9 cellular contexts compared by ENCODE assay signal in the genomic region with DNA sequence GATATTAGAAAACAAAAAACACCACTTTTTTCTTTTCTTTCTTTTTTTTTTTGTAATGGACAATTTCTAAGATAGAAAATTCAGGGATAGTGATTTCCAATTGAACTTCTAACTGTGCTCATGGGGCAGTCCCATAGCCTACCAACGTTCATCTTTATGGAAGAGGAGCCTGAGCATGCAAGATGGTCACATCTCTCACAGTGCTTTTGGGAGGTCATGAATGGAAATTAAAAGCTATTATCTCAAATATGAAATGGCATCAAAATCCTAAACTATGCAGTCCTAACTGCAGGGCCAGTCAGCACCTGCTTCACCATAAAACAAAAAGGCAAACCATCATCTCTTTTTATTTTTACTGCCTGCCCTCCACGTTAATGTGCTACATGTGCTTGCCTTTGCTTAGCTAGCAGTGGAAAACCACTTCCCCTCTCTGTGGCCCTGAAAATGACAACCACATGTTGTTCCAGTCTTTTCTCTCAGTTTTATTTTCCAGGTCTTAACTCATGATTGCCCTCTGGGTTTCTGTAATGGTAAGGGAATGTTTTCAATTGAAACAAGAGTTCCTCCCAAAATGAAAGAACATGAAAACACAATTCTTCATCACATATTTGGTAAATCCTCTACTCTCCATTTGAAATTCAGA. TPM values are rescaled to one million over a fixed set of nuclear protein-coding genes. Genes with fewer than 3 reads are reported as not detected.
A peak's percentile ranks its signal among the peaks of the same experiment; 100 is the strongest.
DNase-seq lines count a peak whose midpoint lies in the region; ATAC-seq and TF ChIP-seq lines count a peak whose summit lies in the region.
"Had no signal": no experiment of that assay in that cellular context is flagged by ENCODE, and none has a peak within 500 bp of the region (broad histone marks: within the 10 kb centered on the region; RNA-seq: fewer than 3 reads in every experiment).

No MANE protein-coding gene starts in this region.

- H3K27ac ChIP-seq in left lung: no peak overlapping the region

- ATAC-seq in GM21786 (IDR thresholded peaks at IDR 0.05; ENCODE audit: unreplicated experiment) (peak; percentile 76), left lung (no peak)

- H3K9me3 ChIP-seq in left lung: no peaks in the 10 kb centered on the region

- DNase-seq in EL: peak; percentile 51
- DNase-seq in OCI-M1 (lab: John Stamatoyannopoulos, UW): peak; percentile 65
- peak; percentile 14 for DNase-seq in globus pallidus (ENCODE audit: low spot score)
- no peak for DNase-seq in posterior cingulate gyrus
- DNase-seq in stimulated activated CD4-positive, alpha-beta T cell treated with anti-CD3 and anti-CD28 coated beads, Interleukin-4, amount 100 ng/mL, for 1 hour: no peak
- DNase-seq in left lung: no peak
- no peak for DNase-seq in DMS53 treated with DMSO at 0.1 percent for 48 hours (lab: John Stamatoyannopoulos, UW; ENCODE audit: unreplicated experiment)
- DNase-seq: erythroblast had no signal

- no peak for TF ChIP-seq CTCF in left lung (IDR thresholded peaks at IDR 0.05)

- intact Hi-C loops in posterior cingulate gyrus (cut with DNase I): no loop called here
- intact Hi-C loops in left lung (cut with DNase I): no loop called here

- H3K36me3 ChIP-seq in left lung: no peaks in the 10 kb centered on the region

- no peak overlapping the region for H3K4me3 ChIP-seq in left lung

- no peaks in the 10 kb centered on the region for H3K4me1 ChIP-seq in left lung

- no peaks in the 10 kb centered on the region for H3K27me3 ChIP-seq in left lung

RNA-seq across cellular contexts. Expression of gene IFNB1, which starts 16.7 kb away (rescaled TPM):
- not detected for total RNA-seq in left lung

RNA-seq across cellular contexts. Expression of gene HACD4, which starts 29.6 kb away (rescaled TPM):
- total RNA-seq in left lung: 1 to 10 TPM; 6.3 to 8.4 TPM

Comparison
In these comparisons a context has a peak if more than half of its experiments do, and no peak if none do; other contexts are left out.
1. DNase-seq: peak in EL (single experiment), OCI-M1 (single experiment) and globus pallidus (single experiment); none in posterior cingulate gyrus (0 of 10), stimulated activated CD4-positive, alpha-beta T cell treated with anti-CD3 and anti-CD28 coated beads, Interleukin-4, amount 100 ng/mL, for 1 hour (single experiment), left lung (0 of 2) and DMS53 treated with DMSO at 0.1 percent for 48 hours (single experiment).